In genomic region chr12:105912911-105913514, GRCh38 we compare ENCODE assay signal across 24 cellular contexts.
DNase-seq lines count a peak whose midpoint lies in the region; ATAC-seq and TF ChIP-seq lines count a peak whose summit lies in the region.
"Had no signal": no experiment of that assay in that cellular context is flagged by ENCODE, and none has a peak within 500 bp of the region (broad histone marks: within the 10 kb centered on the region; RNA-seq: fewer than 3 reads in every experiment).

No MANE protein-coding gene starts in this region.

- no peak overlapping the region for H3K4me2 ChIP-seq in mesenchymal stem cell (ENCODE audit: low read length, poor library complexity, severe bottlenecking)
- H3K4me2 ChIP-seq: BLaER1 had no signal

- no peak overlapping the region for H2BK15ac ChIP-seq in mesenchymal stem cell (ENCODE audit: low read depth, poor library complexity, severe bottlenecking)

- H3K14ac ChIP-seq in mesenchymal stem cell (ENCODE audit: low read length in 2 of 2) = no peak overlapping the region

- CTCF ChIA-PET in AG04450 (lab: Charles Lee) = interaction anchor here (0.6 to 1.1 kb wide), 2 partner anchors 208 to 236 kb away, joined by 3 read pairs; no protein-coding TSS in a partner anchor

- H3K23ac ChIP-seq in mesenchymal stem cell (ENCODE audit: low read length in 2 of 2) = no peak overlapping the region

- POLR2A ChIA-PET in AG04450 (lab: Yijun Ruan, JAX) = interaction anchor here (0.6 to 1.3 kb wide), 4 partner anchors 22 to 224 kb away, joined by 3 to 4 read pairs (median 4); no protein-coding TSS in a partner anchor

- DNase-seq in AG04450 (ENCODE audit: low read depth, low spot score) (peak; percentile 45), NCI-H526 (lab: John Stamatoyannopoulos, UW) (peak; percentile 40 to 42), astrocyte of the cerebellum (ENCODE audit: low read depth) (peak; percentile 28), mesenchymal stem cell (peak; percentile 48), NCI-H226 (no peak), sigmoid colon (no peak), brain microvascular endothelial cell (no peak)
- DNase-seq: CD4-positive, CD25-positive, alpha-beta regulatory T cell; DMS53; H7; Kasumi-1; NCI-H1092 treated with DMSO at 0.1 percent for 48 hours; NCI-H1436; NCI-H187 treated with DMSO at 0.1 percent for 48 hours; NCI-H2107; NCI-H446; NCI-H524 treated with DMSO at 0.1 percent for 48 hours; SHP77 had no signal

- H3K4ac ChIP-seq in mesenchymal stem cell (ENCODE audit: low read depth in 1 of 2, low read length in 2 of 2) = no peak overlapping the region

- no peaks in the 10 kb centered on the region; the same call in 1 of the 2 replicates for H3K9me3 ChIP-seq in AG04450 (ENCODE audit: control insufficient read depth, insufficient read depth, low read length)
- H3K9me3 ChIP-seq in mesenchymal stem cell (ENCODE audit: control insufficient read depth, low read length) = no peaks in the 10 kb centered on the region
- H3K9me3 ChIP-seq in sigmoid colon = peaks cover 0 to 2% (median 0%) of the 10 kb centered on the region in 4 donors
- H3K9me3 ChIP-seq: BLaER1 had no signal

- 83% methylated on average over 5 of the region's 6 CpGs for WGBS in mesenchymal stem cell
- 55 to 62% methylated on average over 6 of the region's 6 CpGs for WGBS in sigmoid colon, 2 donors

- H3K4me3 ChIP-seq in AG04450 (ENCODE audit: low read depth, low read length) (no peak overlapping the region), astrocyte of the cerebellum (ENCODE audit: low read depth, low read length) (no peak overlapping the region), mesenchymal stem cell (ENCODE audit: insufficient read depth in 1 of 2, low read depth in 1 of 2, low read length in 2 of 2) (no peak overlapping the region), sigmoid colon (no peak overlapping the region), brain microvascular endothelial cell (ENCODE audit: low read depth, low read length) (no peak overlapping the region)
- H3K4me3 ChIP-seq: BLaER1, GM12878 had no signal

- no peak overlapping the region for H4K8ac ChIP-seq in mesenchymal stem cell (ENCODE audit: low read length)

- H3K4me1 ChIP-seq in mesenchymal stem cell (ENCODE audit: control insufficient read depth, insufficient read depth, low read depth, low read length) = no peaks in the 10 kb centered on the region
- no peaks in the 10 kb centered on the region for H3K4me1 ChIP-seq in sigmoid colon
- H3K4me1 ChIP-seq: BLaER1 had no signal

- H3K27me3 ChIP-seq in AG04450 (ENCODE audit: control insufficient read depth, insufficient read depth, low read length) (no peaks in the 10 kb centered on the region), mesenchymal stem cell (ENCODE audit: control insufficient read depth in 1 of 2, insufficient read depth in 1 of 2, low read length in 2 of 2) (no peaks in the 10 kb centered on the region), sigmoid colon (no peaks in the 10 kb centered on the region), brain microvascular endothelial cell (replicated peaks) (no peaks in the 10 kb centered on the region)
- H3K27me3 ChIP-seq: BLaER1 had no signal

- intact Hi-C loops in sigmoid colon (cut with DNase I) = no loop called here

- H2AFZ ChIP-seq in mesenchymal stem cell (ENCODE audit: low read depth, low read length) = no peak overlapping the region

- no peaks in the 10 kb centered on the region for H3K79me1 ChIP-seq in mesenchymal stem cell (replicated peaks; ENCODE audit: low read length, poor library complexity, severe bottlenecking)

- in situ Hi-C loops in astrocyte of the cerebellum (cut with HindIII; ENCODE audit: low sequenced_read_pairs) (no loop called here), brain microvascular endothelial cell (cut with HindIII; ENCODE audit: low pct_ligation_motif_present, low sequenced_read_pairs) (no loop called here)

- TF ChIP-seq CTCF in AG04450 (IDR thresholded peaks at IDR 0.05; ENCODE audit: low read depth, low read length) = no peak
- no peak for TF ChIP-seq CTCF in astrocyte of the cerebellum (IDR thresholded peaks at IDR 0.05; ENCODE audit: low read depth, low read length, missing control alignments)
- TF ChIP-seq CTCF in sigmoid colon (IDR thresholded peaks at IDR 0.05) = no peak
- TF ChIP-seq CTCF in brain microvascular endothelial cell (IDR thresholded peaks at IDR 0.05; ENCODE audit: low read depth, low read length, missing control alignments) = no peak

- H3K18ac ChIP-seq in mesenchymal stem cell (ENCODE audit: low read depth in 1 of 2, low read length in 2 of 2) = no peak overlapping the region

- no peak overlapping the region for H2AK5ac ChIP-seq in mesenchymal stem cell (ENCODE audit: low read length, severe bottlenecking)

- H4K91ac ChIP-seq in mesenchymal stem cell (ENCODE audit: low read length) = no peak overlapping the region

- H3K9ac ChIP-seq in mesenchymal stem cell (ENCODE audit: low read length) = no peak overlapping the region
- H3K9ac ChIP-seq: BLaER1 had no signal

- ATAC-seq in GM21529 (IDR thresholded peaks at IDR 0.05; ENCODE audit: unreplicated experiment) = no peak
- ATAC-seq: GM12878, Panc1 had no signal

- H2BK120ac ChIP-seq in mesenchymal stem cell (ENCODE audit: low read depth, low read length) = no peak overlapping the region

- TF ChIP-seq POLR2A in sigmoid colon (IDR thresholded peaks at IDR 0.05) = no peak

- H2BK12ac ChIP-seq in mesenchymal stem cell (ENCODE audit: low read length in 2 of 2) = no peak overlapping the region

- H2BK5ac ChIP-seq in mesenchymal stem cell (ENCODE audit: low read depth, low read length, poor library complexity, severe bottlenecking) = no peak overlapping the region

- H3K36me3 ChIP-seq in mesenchymal stem cell (ENCODE audit: control insufficient read depth in 1 of 2, insufficient read depth in 2 of 2, low read depth in 1 of 2, low read length in 2 of 2) (no peaks in the 10 kb centered on the region), sigmoid colon (no peaks in the 10 kb centered on the region), brain microvascular endothelial cell (replicated peaks) (no peaks in the 10 kb centered on the region)
- H3K36me3 ChIP-seq: BLaER1 had no signal

- no peak for TF ChIP-seq EP300 in sigmoid colon (IDR thresholded peaks at IDR 0.05)

- H3K27ac ChIP-seq in AG04450 (ENCODE audit: low read depth, low read length) = no peak overlapping the region
- no peak overlapping the region for H3K27ac ChIP-seq in mesenchymal stem cell (ENCODE audit: low read length, poor library complexity, severe bottlenecking)
- no peak overlapping the region for H3K27ac ChIP-seq in sigmoid colon
- no peak overlapping the region for H3K27ac ChIP-seq in brain microvascular endothelial cell
- H3K27ac ChIP-seq: 22Rv1, BLaER1, RWPE1 had no signal

Comparison
In these comparisons a context has a peak if more than half of its experiments do, and no peak if none do; other contexts are left out.
1. DNase-seq: peak in AG04450 (single experiment), NCI-H526 (2 of 2), astrocyte of the cerebellum (single experiment) and mesenchymal stem cell (single experiment); none in NCI-H226 (single experiment), sigmoid colon (single experiment) and brain microvascular endothelial cell (single experiment).